ENCODE assay signal across 7 cellular contexts in genomic region chr13:25165136-25165535, GRCh38. TPM values are rescaled to one million over a fixed set of nuclear protein-coding genes. Genes with fewer than 3 reads are reported as not detected.
"Had no signal": no experiment of that assay in that cellular context is flagged by ENCODE, and none has a peak within 500 bp of the region (broad histone marks: within the 10 kb centered on the region; RNA-seq: fewer than 3 reads in every experiment).

No MANE protein-coding gene starts in this region.

RNA-seq across cellular contexts. Expression of gene AMER2, which starts 7.0 kb away (rescaled TPM):
- total RNA-seq: activated CD4-positive, alpha-beta memory T cell treated with anti-CD3 and anti-CD28 coated beads, Interleukin-2, amount 10 ng/mL, durations not matched to agents 7 days and 5 days; activated CD4-positive, alpha-beta T cell treated with anti-CD3 and anti-CD28 coated beads for 36 hours; activated CD8-positive, alpha-beta memory T cell treated with anti-CD3 and anti-CD28 coated beads for 36 hours; activated naive CD4-positive, alpha-beta T cell treated with anti-CD3 and anti-CD28 coated beads for 36 hours; activated T-helper 17 cell treated with anti-CD3 and anti-CD28 coated beads, Interleukin-2, amount 50 U/mL, for 72 hours; OCI-LY7; RPMI7951 had no signal
